Comparison of ENCODE assay signal across 18 cellular contexts in genomic region chr10:36676321-36677169, GRCh38.
DNase-seq lines count a peak whose midpoint lies in the region; ATAC-seq lines count a peak whose summit lies in the region.
"Had no signal": no experiment of that assay in that cellular context is flagged by ENCODE, and none has a peak within 500 bp of the region (broad histone marks: within the 10 kb centered on the region; RNA-seq: fewer than 3 reads in every experiment).

No MANE protein-coding gene starts in this region.

- H3K9me3 Mint-ChIP-seq in naive thymus-derived CD8-positive, alpha-beta T cell, result peaks cover 0 to 17% (median 3%) of the 10 kb centered on the region in 9 donors
- H3K9me3 Mint-ChIP-seq: activated naive CD8-positive, alpha-beta T cell treated with anti-CD3 and anti-CD28 coated beads for 36 hours had no signal

- H3K4me1 ChIP-seq in mesenchymal stem cell (ENCODE audit: control insufficient read depth, insufficient read depth, low read depth, low read length), result peaks cover 9% of the 10 kb centered on the region

- H3K9ac ChIP-seq in mesenchymal stem cell (ENCODE audit: low read length), result no peak overlapping the region

- H3K18ac ChIP-seq in mesenchymal stem cell (ENCODE audit: low read depth in 1 of 2, low read length in 2 of 2), result peak overlapping the region in 1 of 2 experiments; percentile 90

- no peak for ATAC-seq in left lobe of liver
- no peak for ATAC-seq in HG02884 (IDR thresholded peaks at IDR 0.05; ENCODE audit: unreplicated experiment)
- ATAC-seq in naive thymus-derived CD8-positive, alpha-beta T cell, result no peak
- ATAC-seq: K562 had no signal

- H2AFZ ChIP-seq in mesenchymal stem cell (ENCODE audit: low read depth, low read length), result no peak overlapping the region

- H2BK12ac ChIP-seq in mesenchymal stem cell (ENCODE audit: low read length in 2 of 2), result peak overlapping the region; percentile 80 to 85

- no peaks in the 10 kb centered on the region for H3K4me1 Mint-ChIP-seq in naive thymus-derived CD8-positive, alpha-beta T cell
- H3K4me1 Mint-ChIP-seq: activated naive CD8-positive, alpha-beta T cell treated with anti-CD3 and anti-CD28 coated beads for 36 hours; immature natural killer cell had no signal

- H3K36me3 ChIP-seq in mesenchymal stem cell (ENCODE audit: control insufficient read depth in 1 of 2, insufficient read depth in 2 of 2, low read depth in 1 of 2, low read length in 2 of 2), result no peaks in the 10 kb centered on the region

- H2BK120ac ChIP-seq in mesenchymal stem cell (ENCODE audit: low read depth, low read length), result no peak overlapping the region

- H4K91ac ChIP-seq in mesenchymal stem cell (ENCODE audit: low read length), result peak overlapping the region; percentile 72

- no peak overlapping the region for H2BK15ac ChIP-seq in mesenchymal stem cell (ENCODE audit: low read depth, poor library complexity, severe bottlenecking)

- WGBS in mesenchymal stem cell, result 85% methylated on average over 5 of the region's 5 CpGs

- POLR2A ChIA-PET in naive thymus-derived CD8-positive, alpha-beta T cell (lab: Charles Lee), result no interaction called here

- H3K14ac ChIP-seq in mesenchymal stem cell (ENCODE audit: low read length in 2 of 2), result no peak overlapping the region

- H3K27me3 Mint-ChIP-seq in naive thymus-derived CD8-positive, alpha-beta T cell, result peaks cover 0 to 6% (median 0%) of the 10 kb centered on the region in 5 donors
- H3K27me3 Mint-ChIP-seq: activated naive CD8-positive, alpha-beta T cell treated with anti-CD3 and anti-CD28 coated beads for 36 hours; CD4-positive, alpha-beta T cell; dendritic cell treated with granulocyte-macrophage colony-stimulating factor and Interleukin-4, amounts not matched to agents 40 ng/mL and 50 ng/mL, for 4 days had no signal

- H3K4me3 ChIP-seq in mesenchymal stem cell (ENCODE audit: insufficient read depth in 1 of 2, low read depth in 1 of 2, low read length in 2 of 2), result peak overlapping the region in 1 of 2 experiments; percentile 5
- H3K4me3 ChIP-seq: K562 had no signal

- no peak overlapping the region for H3K4me2 ChIP-seq in mesenchymal stem cell (ENCODE audit: low read length, poor library complexity, severe bottlenecking)

- H2AK5ac ChIP-seq in mesenchymal stem cell (ENCODE audit: low read length, severe bottlenecking), result peak overlapping the region; percentile 86

- peak overlapping the region in 1 of 2 experiments; percentile 13 for H3K4ac ChIP-seq in mesenchymal stem cell (ENCODE audit: low read depth in 1 of 2, low read length in 2 of 2)

- no peaks in the 10 kb centered on the region for H3K9me3 ChIP-seq in mesenchymal stem cell (ENCODE audit: control insufficient read depth, low read length)

- H2BK5ac ChIP-seq in mesenchymal stem cell (ENCODE audit: low read depth, low read length, poor library complexity, severe bottlenecking), result no peak overlapping the region

- DNase-seq in DMS 273 (lab: John Stamatoyannopoulos, UW; ENCODE audit: unreplicated experiment) (peak; percentile 48), MV-4-11 (lab: John Stamatoyannopoulos, UW) (peak; percentile 34), RPMI7951 (ENCODE audit: low read depth) (peak; percentile 83), mesenchymal stem cell (peak; percentile 62), left lobe of liver (ENCODE audit: low spot score) (no peak)
- no peak for DNase-seq in activated CD8-positive, alpha-beta memory T cell treated with anti-CD3 and anti-CD28 coated beads, Interleukin-2, amount 50 U/mL, for 4 hours
- no peak for DNase-seq in naive thymus-derived CD8-positive, alpha-beta T cell
- DNase-seq: activated naive CD8-positive, alpha-beta T cell treated with anti-CD3 and anti-CD28 coated beads for 36 hours; CD4-positive, alpha-beta T cell; immature natural killer cell; NCI-H524; retina; SHP77 treated with DMSO at 0.1 percent for 48 hours; stimulated activated CD4-positive, alpha-beta T cell treated with anti-CD3 and anti-CD28 coated beads, Interleukin-4, amount 100 ng/mL, for 24 hours; stimulated activated naive CD4-positive, alpha-beta T cell had no signal

- no peaks in the 10 kb centered on the region for H3K27me3 ChIP-seq in mesenchymal stem cell (ENCODE audit: control insufficient read depth in 1 of 2, insufficient read depth in 1 of 2, low read length in 2 of 2)

- H3K4me3 Mint-ChIP-seq in naive thymus-derived CD8-positive, alpha-beta T cell, result no peak overlapping the region
- H3K4me3 Mint-ChIP-seq: activated naive CD8-positive, alpha-beta T cell treated with anti-CD3 and anti-CD28 coated beads for 36 hours; CD4-positive, alpha-beta T cell; dendritic cell treated with granulocyte-macrophage colony-stimulating factor and Interleukin-4, amounts not matched to agents 40 ng/mL and 50 ng/mL, for 4 days; immature natural killer cell had no signal

- H3K27ac Mint-ChIP-seq in naive thymus-derived CD8-positive, alpha-beta T cell, result no peak overlapping the region
- H3K27ac Mint-ChIP-seq: activated naive CD8-positive, alpha-beta T cell treated with anti-CD3 and anti-CD28 coated beads for 36 hours; CD4-positive, alpha-beta T cell; dendritic cell treated with granulocyte-macrophage colony-stimulating factor and Interleukin-4, amounts not matched to agents 40 ng/mL and 50 ng/mL, for 4 days; immature natural killer cell had no signal

- H3K27ac ChIP-seq in mesenchymal stem cell (ENCODE audit: low read length, poor library complexity, severe bottlenecking), result no peak overlapping the region

- no peaks in the 10 kb centered on the region for H3K36me3 Mint-ChIP-seq in naive thymus-derived CD8-positive, alpha-beta T cell
- H3K36me3 Mint-ChIP-seq: activated naive CD8-positive, alpha-beta T cell treated with anti-CD3 and anti-CD28 coated beads for 36 hours had no signal

- no peaks in the 10 kb centered on the region for H3K79me1 ChIP-seq in mesenchymal stem cell (replicated peaks; ENCODE audit: low read length, poor library complexity, severe bottlenecking)

- no peak overlapping the region for H3K23ac ChIP-seq in mesenchymal stem cell (ENCODE audit: low read length in 2 of 2)

- no peak overlapping the region for H4K8ac ChIP-seq in mesenchymal stem cell (ENCODE audit: low read length)

Comparison
In these comparisons a context has a peak if more than half of its experiments do, and no peak if none do; other contexts are left out.
1. DNase-seq: peak in DMS 273 (single experiment), MV-4-11 (single experiment), RPMI7951 (single experiment) and mesenchymal stem cell (single experiment); none in left lobe of liver (single experiment), activated CD8-positive, alpha-beta memory T cell treated with anti-CD3 and anti-CD28 coated beads, Interleukin-2, amount 50 U/mL, for 4 hours (single experiment) and naive thymus-derived CD8-positive, alpha-beta T cell (0 of 10).